In genomic region chr14:102953100-102953499, GRCh38 we compare ENCODE assay signal across 19 cellular contexts. TPM values are rescaled to one million over a fixed set of nuclear protein-coding genes. Genes with fewer than 3 reads are reported as not detected.
A peak's percentile ranks its signal among the peaks of the same experiment; 100 is the strongest.
DNase-seq lines count a peak whose midpoint lies in the region; FAIRE-seq and TF ChIP-seq lines count a peak whose summit lies in the region.
"Had no signal": no experiment of that assay in that cellular context is flagged by ENCODE, and none has a peak within 500 bp of the region (broad histone marks: within the 10 kb centered on the region; RNA-seq: fewer than 3 reads in every experiment).

No MANE protein-coding gene starts in this region.

- no peak overlapping the region for H3K9ac ChIP-seq in kidney (ENCODE audit: low read length in 2 of 2)
- H3K9ac ChIP-seq: GM23248 had no signal

- DNase-seq in A673 (ENCODE audit: low spot score) (no peak), RWPE1 (ENCODE audit: low spot score) (no peak), kidney (peak; percentile 43), substantia nigra (lab: John Stamatoyannopoulos, UW) (no peak), NOMO-1 treated with DMSO at 0.1 percent for 48 hours (lab: John Stamatoyannopoulos, UW; ENCODE audit: unreplicated experiment) (no peak)
- DNase-seq in activated naive CD8-positive, alpha-beta T cell treated with anti-CD3 and anti-CD28 coated beads for 36 hours: no peak
- no peak for DNase-seq in activated CD4-positive, alpha-beta T cell treated with anti-CD3 and anti-CD28 coated beads, Interleukin-2, amount 10 ng/mL, durations not matched to agents 7 days and 5 days
- DNase-seq: 8988T; C1 segment of cervical spinal cord; CD4-positive, CD25-positive, alpha-beta regulatory T cell; CD8-positive, alpha-beta memory T cell; COR-L47; GM23248; HCEC 1CT had no signal

- no peak overlapping the region for H3K4me3 ChIP-seq in A673 (ENCODE audit: low read depth, low read length, poor library complexity, severe bottlenecking)
- H3K4me3 ChIP-seq in kidney (ENCODE audit: low read length in 2 of 2): no peak overlapping the region
- H3K4me3 ChIP-seq: GM23248 had no signal

- FAIRE-seq in kidney (lab: Jason Lieb, UNC): no peak
- FAIRE-seq: G401.6, GM12892, GM18507, H54 had no signal

- no TSS peak for BruUV-seq in A673 (replicated peaks; lab: Mats Ljungman, UMichigan)

- peaks cover 10% of the 10 kb centered on the region for H3K4me1 Mint-ChIP-seq in activated naive CD8-positive, alpha-beta T cell treated with anti-CD3 and anti-CD28 coated beads for 36 hours
- peaks cover 13% of the 10 kb centered on the region for H3K4me1 Mint-ChIP-seq in activated CD4-positive, alpha-beta T cell treated with anti-CD3 and anti-CD28 coated beads, Interleukin-2, amount 10 ng/mL, durations not matched to agents 7 days and 5 days

- no peaks in the 10 kb centered on the region for H3K36me3 Mint-ChIP-seq in activated naive CD8-positive, alpha-beta T cell treated with anti-CD3 and anti-CD28 coated beads for 36 hours
- peaks cover 3% of the 10 kb centered on the region for H3K36me3 Mint-ChIP-seq in activated CD4-positive, alpha-beta T cell treated with anti-CD3 and anti-CD28 coated beads, Interleukin-2, amount 10 ng/mL, durations not matched to agents 7 days and 5 days (ENCODE audit: low read depth)

- H3K4me3 Mint-ChIP-seq in activated naive CD8-positive, alpha-beta T cell treated with anti-CD3 and anti-CD28 coated beads for 36 hours: no peak overlapping the region
- H3K4me3 Mint-ChIP-seq in activated CD4-positive, alpha-beta T cell treated with anti-CD3 and anti-CD28 coated beads, Interleukin-2, amount 10 ng/mL, durations not matched to agents 7 days and 5 days: no peak overlapping the region
- H3K4me3 Mint-ChIP-seq: B cell; CD4-positive, CD25-positive, alpha-beta regulatory T cell; CD8-positive, alpha-beta memory T cell had no signal

- TF ChIP-seq CTCF in A673 (conservative IDR thresholded peaks at IDR 0.05; ENCODE audit: low read depth, low read length) (no peak), RWPE1 (conservative IDR thresholded peaks at IDR 0.05; ENCODE audit: low read depth) (no peak), kidney (IDR thresholded peaks at IDR 0.05; ENCODE audit: borderline replicate concordance, extremely low read depth, insufficient read depth) (no peak)

- no peak overlapping the region for H3K27ac Mint-ChIP-seq in activated naive CD8-positive, alpha-beta T cell treated with anti-CD3 and anti-CD28 coated beads for 36 hours
- no peak overlapping the region for H3K27ac Mint-ChIP-seq in activated CD4-positive, alpha-beta T cell treated with anti-CD3 and anti-CD28 coated beads, Interleukin-2, amount 10 ng/mL, durations not matched to agents 7 days and 5 days
- H3K27ac Mint-ChIP-seq: B cell; CD8-positive, alpha-beta memory T cell had no signal

- peaks cover 59% of the 10 kb centered on the region for H3K36me3 ChIP-seq in A673 (ENCODE audit: insufficient read depth, low read length, poor library complexity, severe bottlenecking)
- H3K36me3 ChIP-seq in kidney (ENCODE audit: control insufficient read depth in 1 of 2, insufficient read depth in 2 of 2, low read length in 2 of 2): peaks cover 49 to 73% of the 10 kb centered on the region in 2 donors

- intact Hi-C loops in A673 (cut with micrococcal nuclease; ENCODE audit: unreplicated experiment): no loop called here
- intact Hi-C loops in kidney (cut with DNase I): no loop called here

- H3K9me3 ChIP-seq in A673 (ENCODE audit: low read depth, low read length, poor library complexity, severe bottlenecking): no peaks in the 10 kb centered on the region
- H3K9me3 ChIP-seq in kidney (ENCODE audit: control insufficient read depth in 1 of 2, low read length in 2 of 2): no peaks in the 10 kb centered on the region

- peaks cover 11% of the 10 kb centered on the region for H3K4me1 ChIP-seq in A673 (ENCODE audit: insufficient read depth, low read length, poor library complexity, severe bottlenecking)
- H3K4me1 ChIP-seq in kidney (ENCODE audit: control insufficient read depth in 1 of 2, insufficient read depth in 1 of 2, low read depth in 1 of 2, low read length in 2 of 2): no peaks in the 10 kb centered on the region

- H3K27me3 ChIP-seq in A673 (replicated peaks; ENCODE audit: insufficient read depth, low read depth, low read length, poor library complexity): no peaks in the 10 kb centered on the region

- no peaks in the 10 kb centered on the region for H3K27me3 Mint-ChIP-seq in activated naive CD8-positive, alpha-beta T cell treated with anti-CD3 and anti-CD28 coated beads for 36 hours
- H3K27me3 Mint-ChIP-seq in activated CD4-positive, alpha-beta T cell treated with anti-CD3 and anti-CD28 coated beads, Interleukin-2, amount 10 ng/mL, durations not matched to agents 7 days and 5 days: no peaks in the 10 kb centered on the region
- H3K27me3 Mint-ChIP-seq: B cell; CD4-positive, CD25-positive, alpha-beta regulatory T cell had no signal

- POLR2A ChIA-PET in A673 (lab: Charles Lee; ENCODE audit: low non-redundant PET): no interaction called here
- POLR2A ChIA-PET in RWPE1 (lab: Yijun Ruan, JAX; ENCODE audit: low non-redundant PET): no interaction called here
- POLR2A ChIA-PET in activated CD4-positive, alpha-beta T cell treated with anti-CD3 and anti-CD28 coated beads, Interleukin-2, amount 10 ng/mL, durations not matched to agents 7 days and 5 days (lab: Charles Lee): no interaction called here

- CTCF ChIA-PET in A673 (lab: Charles Lee) (interaction anchor here (0.6 kb wide), 1 partner anchor 620 kb away, joined by 3 read pairs; no protein-coding TSS in a partner anchor), RWPE1 (lab: Yijun Ruan, JAX) (no interaction called here)
- CTCF ChIA-PET in activated CD4-positive, alpha-beta T cell treated with anti-CD3 and anti-CD28 coated beads, Interleukin-2, amount 10 ng/mL, durations not matched to agents 7 days and 5 days (lab: Charles Lee): no interaction called here

- no peaks in the 10 kb centered on the region for H3K9me3 Mint-ChIP-seq in activated naive CD8-positive, alpha-beta T cell treated with anti-CD3 and anti-CD28 coated beads for 36 hours
- no peaks in the 10 kb centered on the region for H3K9me3 Mint-ChIP-seq in activated CD4-positive, alpha-beta T cell treated with anti-CD3 and anti-CD28 coated beads, Interleukin-2, amount 10 ng/mL, durations not matched to agents 7 days and 5 days
- H3K9me3 Mint-ChIP-seq: CD4-positive, CD25-positive, alpha-beta regulatory T cell; CD8-positive, alpha-beta memory T cell had no signal

- H3K27ac ChIP-seq in A673 (ENCODE audit: low read depth, low read length, poor library complexity, severe bottlenecking): peak overlapping the region; percentile 61
- H3K27ac ChIP-seq in RWPE1: peak overlapping the region; percentile 11; the same call in 1 of the 2 replicates
- H3K27ac ChIP-seq in kidney (ENCODE audit: low read depth in 2 of 2, low read length in 2 of 2): no peak overlapping the region
- peak overlapping the region; percentile 92 for H3K27ac ChIP-seq in substantia nigra (ENCODE audit: low read depth, low read length, poor library complexity, severe bottlenecking)
- H3K27ac ChIP-seq: GM23248 had no signal

RNA-seq across cellular contexts. Expression of gene AMN, which starts 30.6 kb away (rescaled TPM):
- total RNA-seq in A673 (2021): 5.6 and 6.7 TPM in 2 replicates
- total RNA-seq in kidney: 58.0 TPM
- polyA plus RNA-seq in kidney (ENCODE audit: insufficient read depth, low read depth, low replicate concordance): 121 TPM
- total RNA-seq in activated naive CD8-positive, alpha-beta T cell treated with anti-CD3 and anti-CD28 coated beads for 36 hours: 1 to 10 TPM in 1 of 2 experiments, under 1 TPM in 1; 0.72 to 2.0 TPM
- under 1 TPM; 0.15 to 0.30 TPM for total RNA-seq in activated CD4-positive, alpha-beta T cell treated with anti-CD3 and anti-CD28 coated beads, Interleukin-2, amount 10 ng/mL, durations not matched to agents 7 days and 5 days
- total RNA-seq: GM23248 had no signal
- polyA plus RNA-seq: GM23248 had no signal

Comparison
In these comparisons a context has a peak if more than half of its experiments do, and no peak if none do; other contexts are left out.
1. H3K27ac ChIP-seq: peak in A673 (single experiment), RWPE1 (single experiment) and substantia nigra (single experiment); none in kidney (0 of 2).